In the genomic region with DNA sequence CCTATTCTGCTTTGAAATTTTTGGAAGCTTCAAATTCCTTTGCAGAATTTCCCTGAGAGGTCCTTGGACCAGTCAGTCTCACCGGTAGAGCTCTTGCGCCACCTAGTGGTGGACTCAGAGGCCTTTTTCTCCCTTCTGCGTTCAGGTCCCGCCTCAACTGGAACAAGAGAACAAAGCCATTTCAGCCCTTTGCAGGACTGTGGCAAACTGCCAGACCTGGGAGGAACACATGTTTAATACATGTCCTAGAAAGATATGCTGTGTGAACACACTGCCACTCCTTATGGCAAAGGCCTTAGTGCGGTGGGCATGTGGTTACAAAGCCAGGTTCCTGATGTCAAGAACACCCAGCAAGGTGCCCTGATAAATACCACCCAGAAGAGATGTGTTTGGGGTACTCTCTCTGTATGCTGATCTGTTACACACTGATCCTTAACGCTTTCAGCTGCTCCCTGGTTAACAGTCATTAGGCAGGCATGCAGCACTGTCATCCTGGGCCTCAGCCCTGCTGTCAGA, we compare ENCODE assay signal across 8 cellular contexts.
DNase-seq lines count a peak whose midpoint lies in the region; ATAC-seq and TF ChIP-seq lines count a peak whose summit lies in the region.

No MANE protein-coding gene starts in this region.

- H3K9me3 Mint-ChIP-seq in activated T-helper 2 cell treated with anti-CD3 and anti-CD28 coated beads, Interferon-gamma antibody, Interleukin-2, Interleukin-4, amounts not matched to agents 10 μg/mL and 5 μg/mL and 100 μg/mL, durations not matched to agents 14 hours and 24 hours and 36 hours, result no peaks in the 10 kb centered on the region
- no peaks in the 10 kb centered on the region for H3K9me3 Mint-ChIP-seq in type B pancreatic cell

- no peaks in the 10 kb centered on the region for H3K27me3 ChIP-seq in ovary

- no peak overlapping the region for H3K27ac ChIP-seq in RWPE1
- no peak overlapping the region for H3K27ac ChIP-seq in ovary

- TF ChIP-seq EP300 in ovary (IDR thresholded peaks at IDR 0.05), result no peak

- H3K4me1 ChIP-seq in ovary (ENCODE audit: insufficient read depth), result no peaks in the 10 kb centered on the region

- peak; percentile 89 for TF ChIP-seq CTCF in RWPE1 (conservative IDR thresholded peaks at IDR 0.05; ENCODE audit: low read depth)
- peak; percentile 88 for TF ChIP-seq CTCF in foreskin fibroblast (IDR thresholded peaks at IDR 0.05; ENCODE audit: low read depth, low read length)
- peak; percentile 63 to 70 (median 66) for TF ChIP-seq CTCF in ovary (IDR thresholded peaks at IDR 0.05)
- peak; percentile 97 for TF ChIP-seq CTCF in type B pancreatic cell (conservative IDR thresholded peaks at IDR 0.05)

- CTCF ChIA-PET in RWPE1 (lab: Yijun Ruan, JAX), result interaction anchor here (0.5 to 2.7 kb wide), 28 partner anchors 9 to 640 kb away, joined by 3 to 23 read pairs (median 3); a partner anchor contains a TSS

- no peak for TF ChIP-seq POLR2A in ovary (IDR thresholded peaks at IDR 0.05)

- H3K4me1 Mint-ChIP-seq in activated T-helper 2 cell treated with anti-CD3 and anti-CD28 coated beads, Interferon-gamma antibody, Interleukin-2, Interleukin-4, amounts not matched to agents 10 μg/mL and 5 μg/mL and 100 μg/mL, durations not matched to agents 14 hours and 24 hours and 36 hours (ENCODE audit: low read depth), result no peaks in the 10 kb centered on the region
- peaks cover 23% of the 10 kb centered on the region for H3K4me1 Mint-ChIP-seq in type B pancreatic cell (ENCODE audit: unreplicated experiment)

- H3K27me3 Mint-ChIP-seq in activated T-helper 2 cell treated with anti-CD3 and anti-CD28 coated beads, Interferon-gamma antibody, Interleukin-2, Interleukin-4, amounts not matched to agents 10 μg/mL and 5 μg/mL and 100 μg/mL, durations not matched to agents 14 hours and 24 hours and 36 hours (ENCODE audit: low read depth), result peaks cover 24% of the 10 kb centered on the region
- H3K27me3 Mint-ChIP-seq in type B pancreatic cell, result peaks cover 2% of the 10 kb centered on the region

- no peaks in the 10 kb centered on the region for H3K36me3 ChIP-seq in ovary

- no peak overlapping the region for H3K27ac Mint-ChIP-seq in activated T-helper 2 cell treated with anti-CD3 and anti-CD28 coated beads, Interferon-gamma antibody, Interleukin-2, Interleukin-4, amounts not matched to agents 10 μg/mL and 5 μg/mL and 100 μg/mL, durations not matched to agents 14 hours and 24 hours and 36 hours
- peak overlapping the region; percentile 85 for H3K27ac Mint-ChIP-seq in type B pancreatic cell

- intact Hi-C loops in activated T-helper 2 cell treated with anti-CD3 and anti-CD28 coated beads, Interferon-gamma antibody, Interleukin-2, Interleukin-4, amounts not matched to agents 10 μg/mL and 5 μg/mL and 100 μg/mL, durations not matched to agents 14 hours and 24 hours and 36 hours (cut with micrococcal nuclease), result loop anchor here (1.0 to 5.0 kb wide), 3 partner anchors 330 to 865 kb away; no protein-coding TSS in a partner anchor
- intact Hi-C loops in ovary (cut with DNase I), result loop anchor here in 1 of 4 donors (10.0 kb wide), 1 partner anchor 838 kb away; no protein-coding TSS in a partner anchor

- ATAC-seq in GM21447 (IDR thresholded peaks at IDR 0.05; ENCODE audit: unreplicated experiment), result peak; percentile 80

- POLR2A ChIA-PET in RWPE1 (lab: Yijun Ruan, JAX; ENCODE audit: low non-redundant PET), result no interaction called here

- H3K36me3 Mint-ChIP-seq in activated T-helper 2 cell treated with anti-CD3 and anti-CD28 coated beads, Interferon-gamma antibody, Interleukin-2, Interleukin-4, amounts not matched to agents 10 μg/mL and 5 μg/mL and 100 μg/mL, durations not matched to agents 14 hours and 24 hours and 36 hours (ENCODE audit: low read depth), result no peaks in the 10 kb centered on the region
- H3K36me3 Mint-ChIP-seq in type B pancreatic cell, result no peaks in the 10 kb centered on the region

- DNase-seq in DMS 273 treated with DMSO at 0.1 percent for 48 hours (lab: John Stamatoyannopoulos, UW), result peak; percentile 29
- peak; percentile 70 to 71 for DNase-seq in Kasumi-1 (lab: John Stamatoyannopoulos, UW)
- DNase-seq in RWPE1 (ENCODE audit: low spot score), result peak; percentile 80
- peak; percentile 30 for DNase-seq in activated T-helper 2 cell treated with anti-CD3 and anti-CD28 coated beads, Interferon-gamma antibody, Interleukin-2, Interleukin-4, amounts not matched to agents 10 μg/mL and 5 μg/mL and 100 μg/mL, durations not matched to agents 14 hours and 24 hours and 36 hours (ENCODE audit: low spot score)
- peak; percentile 71 to 93 for DNase-seq in foreskin fibroblast
- peak; percentile 72 to 84 (median 76) for DNase-seq in ovary
- DNase-seq in type B pancreatic cell (ENCODE audit: extremely low spot score, unreplicated experiment), result peak; percentile 84

- no peak overlapping the region for H3K4me3 Mint-ChIP-seq in activated T-helper 2 cell treated with anti-CD3 and anti-CD28 coated beads, Interferon-gamma antibody, Interleukin-2, Interleukin-4, amounts not matched to agents 10 μg/mL and 5 μg/mL and 100 μg/mL, durations not matched to agents 14 hours and 24 hours and 36 hours (ENCODE audit: low read depth)
- H3K4me3 Mint-ChIP-seq in type B pancreatic cell, result peak overlapping the region; percentile 51

- H3K4me3 ChIP-seq in foreskin fibroblast (ENCODE audit: low read depth in 1 of 2, low read length in 2 of 2), result no peak overlapping the region
- H3K4me3 ChIP-seq in ovary, result no peak overlapping the region

- WGBS in ovary, 3 donors, result 11 to 14% (median 14%) methylated on average over 6 of the region's 6 CpGs

- no peaks in the 10 kb centered on the region for H3K9me3 ChIP-seq in ovary

Comparison
In these comparisons a context has a peak if more than half of its experiments do, and no peak if none do; other contexts are left out.
1. DNase-seq: peak in every context shown above with its lines; median percentile 84 in type B pancreatic cell; 82 in foreskin fibroblast; 80 in RWPE1; 76 in ovary; 70 in Kasumi-1; 30 in activated T-helper 2 cell treated with anti-CD3 and anti-CD28 coated beads, Interferon-gamma antibody, Interleukin-2, Interleukin-4, amounts not matched to agents 10 μg/mL and 5 μg/mL and 100 μg/mL, durations not matched to agents 14 hours and 24 hours and 36 hours; 29 in DMS 273 treated with DMSO at 0.1 percent for 48 hours.